4 cellular contexts compared by ENCODE assay signal in the genomic region with DNA sequence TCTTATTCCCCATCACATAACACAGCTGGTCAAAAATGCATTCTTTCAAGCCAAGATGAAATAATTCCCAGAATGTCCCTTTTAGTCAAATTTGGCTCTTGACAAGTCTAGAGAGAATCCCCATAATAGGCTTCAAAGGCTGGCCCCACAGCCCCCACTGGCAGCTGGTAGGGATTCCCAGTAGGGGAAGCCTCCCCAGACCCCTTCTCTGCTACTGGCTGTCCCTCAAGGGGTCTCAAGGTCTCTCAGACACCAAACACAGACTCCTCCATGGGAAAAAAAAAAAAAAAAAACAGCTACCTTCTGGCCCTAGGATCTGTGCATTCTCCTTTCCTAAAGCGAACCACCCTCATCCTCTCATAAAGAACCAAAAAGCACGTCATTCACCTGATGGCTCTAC.
"Had no signal": no experiment of that assay in that cellular context is flagged by ENCODE, and none has a peak within 500 bp of the region (broad histone marks: within the 10 kb centered on the region; RNA-seq: fewer than 3 reads in every experiment).

No MANE protein-coding gene starts in this region.

- DNase-seq: H9, HCEC 1CT, IMR-90 had no signal

- H3K4me3 ChIP-seq: GM23338 had no signal
